In the genomic region with DNA sequence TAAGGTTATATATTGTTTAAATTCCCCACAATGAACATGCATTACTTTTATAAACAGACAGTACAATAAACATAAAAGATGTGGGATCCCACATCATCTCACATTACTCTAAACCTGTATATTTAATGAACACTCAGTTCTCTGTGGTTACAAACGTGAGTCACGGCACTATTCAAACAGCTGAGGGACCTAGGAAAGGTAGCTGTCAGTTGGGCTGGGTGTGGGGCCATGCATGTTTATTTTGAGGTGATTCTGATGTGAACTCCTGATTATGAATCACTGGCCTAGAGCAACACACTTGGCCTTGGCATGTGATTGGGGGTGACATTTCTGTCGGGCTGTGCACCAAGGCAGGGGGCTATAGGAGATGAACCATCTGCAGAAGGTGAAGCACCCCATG, we compare ENCODE assay signal across 14 cellular contexts.
DNase-seq lines count a peak whose midpoint lies in the region; ATAC-seq and TF ChIP-seq lines count a peak whose summit lies in the region.
"Had no signal": no experiment of that assay in that cellular context is flagged by ENCODE, and none has a peak within 500 bp of the region (broad histone marks: within the 10 kb centered on the region; RNA-seq: fewer than 3 reads in every experiment).

No MANE protein-coding gene starts in this region.

- in situ Hi-C loops in GM23248 (cut with MboI) = no loop called here
- in situ Hi-C loops in mammary epithelial cell (cut with MboI; ENCODE audit: low sequenced_read_pairs in 2 of 2) = no loop called here

- H3K27ac ChIP-seq in GM23248 (peak overlapping the region; percentile 92), mammary epithelial cell (ENCODE audit: insufficient read depth, low read depth, low read length) (peak overlapping the region; percentile 82), osteoblast (ENCODE audit: low read depth, low read length) (peak overlapping the region; percentile 98)
- H3K27ac ChIP-seq: gastroesophageal sphincter, lower lobe of right lung, pancreas had no signal

- DNase-seq in GM23248 = peak; percentile 74
- DNase-seq in MG63 = peak; percentile 82
- DNase-seq in mammary epithelial cell = peak; percentile 97
- peak; percentile 82 for DNase-seq in osteoblast (ENCODE audit: insufficient read length, low spot score, missing footprints)
- no peak for DNase-seq in effector CD8-positive, alpha-beta T cell (lab: John Stamatoyannopoulos, UW)
- DNase-seq in ecto neural progenitor cell (ENCODE audit: low spot score) = no peak
- DNase-seq: DMS79 treated with DMSO at 0.1 percent for 48 hours; lower lobe of right lung; NCI-H1436; pancreas; stimulated activated CD4-positive, alpha-beta T cell treated with anti-CD3 and anti-CD28 coated beads, Interleukin-2, amount 100 ng/mL, for 48 hours had no signal

- H2AFZ ChIP-seq in GM23248 (no peak overlapping the region), mammary epithelial cell (ENCODE audit: low read depth, low read length) (no peak overlapping the region), osteoblast (ENCODE audit: low read length) (no peak overlapping the region)

- dilution Hi-C loops in mammary epithelial cell (cut with HindIII; ENCODE audit: low sequenced_read_pairs) = no loop called here

- peak overlapping the region; percentile 18 for H3K4me2 ChIP-seq in GM23248 (ENCODE audit: unreplicated experiment)
- peak overlapping the region; percentile 38 for H3K4me2 ChIP-seq in mammary epithelial cell (ENCODE audit: insufficient read depth, low read depth, low read length)
- H3K4me2 ChIP-seq in osteoblast (ENCODE audit: insufficient read depth, low read length) = peak overlapping the region; percentile 10

- H3K36me3 ChIP-seq in GM23248 (ENCODE audit: low read depth) = peaks cover 33% of the 10 kb centered on the region
- peaks cover 8% of the 10 kb centered on the region for H3K36me3 ChIP-seq in MG63
- H3K36me3 ChIP-seq in mammary epithelial cell (ENCODE audit: insufficient read depth, low read length) = peaks cover 17% of the 10 kb centered on the region
- H3K36me3 ChIP-seq in osteoblast (ENCODE audit: insufficient read depth, low read length) = peaks cover 57% of the 10 kb centered on the region
- H3K36me3 ChIP-seq: pancreas had no signal

- intact Hi-C loops in mammary epithelial cell (cut with micrococcal nuclease) = loop anchor here (2.0 to 5.0 kb wide), 2 partner anchors 66 to 230 kb away; partner anchors contain the start of gene CCDC14

- ATAC-seq in GM19328 (IDR thresholded peaks at IDR 0.05; ENCODE audit: unreplicated experiment) (no peak), HG02588 (IDR thresholded peaks at IDR 0.05; ENCODE audit: unreplicated experiment) (no peak)
- ATAC-seq: gastroesophageal sphincter, pancreas had no signal

- H3K27me3 ChIP-seq in GM23248 (replicated peaks; ENCODE audit: insufficient read depth) = no peaks in the 10 kb centered on the region
- H3K27me3 ChIP-seq in MG63 = no peaks in the 10 kb centered on the region
- no peaks in the 10 kb centered on the region for H3K27me3 ChIP-seq in mammary epithelial cell (ENCODE audit: insufficient read depth, low read length)
- no peaks in the 10 kb centered on the region for H3K27me3 ChIP-seq in osteoblast (ENCODE audit: insufficient read depth, low read length)
- H3K27me3 ChIP-seq: gastroesophageal sphincter, pancreas had no signal

- no peak overlapping the region for H3K4me3 ChIP-seq in GM23248
- no peak overlapping the region for H3K4me3 ChIP-seq in MG63
- H3K4me3 ChIP-seq in mammary epithelial cell (replicated peaks in 1 of 3; ENCODE audit: insufficient read depth in 1 of 3, low read depth in 2 of 3, low read length in 3 of 3) = no peak overlapping the region
- H3K4me3 ChIP-seq in osteoblast (ENCODE audit: insufficient read depth, low read length) = no peak overlapping the region
- H3K4me3 ChIP-seq: gastroesophageal sphincter, lower lobe of right lung, pancreas had no signal

- no peaks in the 10 kb centered on the region for H3K9me3 ChIP-seq in GM23248 (ENCODE audit: low read depth)
- H3K9me3 ChIP-seq in MG63 = no peaks in the 10 kb centered on the region
- no peaks in the 10 kb centered on the region for H3K9me3 ChIP-seq in mammary epithelial cell (replicated peaks; ENCODE audit: insufficient read depth, low read length)
- H3K9me3 ChIP-seq in osteoblast (ENCODE audit: low read depth, low read length) = no peaks in the 10 kb centered on the region
- H3K9me3 ChIP-seq: gastroesophageal sphincter, lower lobe of right lung, pancreas had no signal

- no peaks in the 10 kb centered on the region for H3K9me2 ChIP-seq in GM23248 (ENCODE audit: insufficient read depth)

- BruUV-seq in mammary epithelial cell (replicated peaks; lab: Mats Ljungman, UMichigan) = no TSS peak

- TF ChIP-seq CTCF in mammary epithelial cell (conservative IDR thresholded peaks at IDR 0.05 in 1 of 2, IDR thresholded peaks at IDR 0.05 in 1 of 2; ENCODE audit: extremely low read depth in 1 of 2, insufficient read depth in 1 of 2, low read depth in 1 of 2, low read length in 2 of 2) (no peak), osteoblast (IDR thresholded peaks at IDR 0.05; ENCODE audit: extremely low read depth, low read depth, low read length) (no peak)

- WGBS in GM23248 (ENCODE audit: low coverage in 1 of 2, low lambda C conversion rate in 2 of 2, missing lambda C conversion rate in 2 of 2), 2 experiments = 29 to 37% methylated on average over 3 of the region's 3 CpGs
- 0% methylated on average over 3 of the region's 3 CpGs for WGBS in mammary epithelial cell (ENCODE audit: low coverage, missing lambda C conversion rate)

- CTCF ChIA-PET in mammary epithelial cell (lab: Charles Lee; ENCODE audit: low non-redundant PET) = interaction anchor here (0.6 kb wide), 3 partner anchors 9 to 53 kb away, joined by 3 to 8 read pairs (median 4); no protein-coding TSS in a partner anchor

- H4K20me1 ChIP-seq in GM23248 (ENCODE audit: insufficient read depth) = no peaks in the 10 kb centered on the region
- no peaks in the 10 kb centered on the region for H4K20me1 ChIP-seq in mammary epithelial cell (ENCODE audit: insufficient read depth, low read length)
- H4K20me1 ChIP-seq in osteoblast (ENCODE audit: insufficient read depth, low read length) = no peaks in the 10 kb centered on the region

- H3K9ac ChIP-seq in GM23248 = no peak overlapping the region
- H3K9ac ChIP-seq in mammary epithelial cell (ENCODE audit: insufficient read depth, low read length) = no peak overlapping the region

- H3F3A ChIP-seq in GM23248 (ENCODE audit: insufficient read depth) = peaks cover 46% of the 10 kb centered on the region

- peaks cover 18% of the 10 kb centered on the region; the same call in 1 of the 2 replicates for H3K79me2 ChIP-seq in GM23248 (ENCODE audit: insufficient read depth)
- H3K79me2 ChIP-seq in mammary epithelial cell (ENCODE audit: insufficient read depth, low read length) = peaks cover 6% of the 10 kb centered on the region
- peaks cover 30% of the 10 kb centered on the region for H3K79me2 ChIP-seq in osteoblast (ENCODE audit: insufficient read depth, low read length)

- H3K4me1 ChIP-seq in GM23248 (ENCODE audit: insufficient read depth) (peaks cover 49% of the 10 kb centered on the region), mammary epithelial cell (ENCODE audit: insufficient read depth, low read length) (peaks cover 38% of the 10 kb centered on the region), osteoblast (ENCODE audit: insufficient read depth, low read length) (peaks cover 45% of the 10 kb centered on the region)
- H3K4me1 ChIP-seq: gastroesophageal sphincter, lower lobe of right lung, pancreas had no signal

Comparison
In these comparisons a context has a peak if more than half of its experiments do, and no peak if none do; other contexts are left out.
1. DNase-seq: peak in GM23248 (single experiment), MG63 (single experiment), mammary epithelial cell (single experiment) and osteoblast (single experiment); none in effector CD8-positive, alpha-beta T cell (single experiment) and ecto neural progenitor cell (single experiment).
2. Peak in every context shown above with its lines, with median percentiles within 50 percentile points of each other: H3K27ac ChIP-seq and H3K4me2 ChIP-seq.